Comparison of ENCODE assay signal across 8 cellular contexts in the genomic region with DNA sequence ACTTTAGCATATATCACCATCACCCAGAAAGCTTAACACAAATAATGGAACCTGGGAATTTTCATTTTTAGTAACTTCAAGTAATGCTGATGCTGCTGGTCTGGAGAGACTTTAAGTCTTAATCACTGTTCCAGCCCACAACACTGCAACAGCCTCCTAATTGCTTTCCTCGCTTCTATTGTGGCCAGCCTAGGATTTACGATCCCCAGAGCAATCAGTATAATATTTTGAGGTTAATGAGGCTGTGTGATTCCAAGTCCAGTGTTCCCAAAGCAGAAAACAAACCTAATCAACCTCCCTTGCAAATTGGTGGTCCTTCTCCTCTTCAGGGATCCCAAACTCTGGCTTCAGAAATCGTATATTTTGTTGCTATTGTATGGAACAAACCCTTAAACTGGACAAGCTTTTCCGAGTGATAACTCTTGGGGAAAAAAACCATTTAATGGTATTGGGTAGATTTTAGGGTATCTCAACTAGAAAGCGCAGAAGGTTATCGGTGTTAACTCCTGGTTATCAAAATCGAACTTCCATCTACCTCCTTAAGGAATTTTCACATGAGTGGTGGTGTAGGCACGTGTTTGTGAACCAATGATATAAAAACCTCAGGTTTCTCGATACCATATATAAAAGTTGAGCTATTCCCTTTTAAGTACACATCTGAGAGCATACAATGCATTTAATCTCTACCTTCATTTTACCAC. TPM values are rescaled to one million over a fixed set of nuclear protein-coding genes. Genes with fewer than 3 reads are reported as not detected.
A peak's percentile ranks its signal among the peaks of the same experiment; 100 is the strongest.
DNase-seq lines count a peak whose midpoint lies in the region; ATAC-seq and TF ChIP-seq lines count a peak whose summit lies in the region.

No MANE protein-coding gene starts in this region.

- intact Hi-C loops in left lung (cut with DNase I) = no loop called here

- H3K4me1 ChIP-seq in left lung (peaks cover 29 to 52% of the 10 kb centered on the region in 2 donors), tibial nerve (peaks cover 3 to 36% (median 14%) of the 10 kb centered on the region in 4 donors)

- no peak for TF ChIP-seq POLR2A in tibial nerve (IDR thresholded peaks at IDR 0.05)

- peak overlapping the region; percentile 93 for H3K27ac Mint-ChIP-seq in activated T-cell treated with anti-CD3 and anti-CD28 coated beads, Interleukin-2, amount 50 U/mL, for 72 hours
- peak overlapping the region; percentile 92 for H3K27ac Mint-ChIP-seq in activated naive CD8-positive, alpha-beta T cell

- H3K9me3 Mint-ChIP-seq in activated T-cell treated with anti-CD3 and anti-CD28 coated beads, Interleukin-2, amount 50 U/mL, for 72 hours = no peaks in the 10 kb centered on the region
- H3K9me3 Mint-ChIP-seq in activated naive CD8-positive, alpha-beta T cell (ENCODE audit: low read depth) = no peaks in the 10 kb centered on the region

- peaks cover 0 to 7% of the 10 kb centered on the region in 2 donors for H3K36me3 ChIP-seq in left lung
- H3K36me3 ChIP-seq in tibial nerve = peaks cover 0 to 13% (median 0%) of the 10 kb centered on the region in 3 donors

- no peak for TF ChIP-seq EP300 in tibial nerve (IDR thresholded peaks at IDR 0.05)

- TF ChIP-seq CTCF in left lung (IDR thresholded peaks at IDR 0.05) (no peak), tibial nerve (IDR thresholded peaks at IDR 0.05) (no peak)

- no peak for DNase-seq in activated T-cell treated with anti-CD3 and anti-CD28 coated beads, Interleukin-2, amount 50 U/mL, for 72 hours
- no peak for DNase-seq in activated T-cell treated with anti-CD3 and anti-CD28 coated beads for 4 hours
- DNase-seq in left lung = no peak
- DNase-seq in tibial nerve (ENCODE audit: low spot score in 2 of 2) = peak in 1 of 2 donors; percentile 2
- no peak for DNase-seq in activated CD8-positive, alpha-beta memory T cell treated with anti-CD3 and anti-CD28 coated beads, Interleukin-2, amount 50 U/mL, for 48 hours
- no peak for DNase-seq in NCI-H1694 treated with DMSO at 0.1 percent for 48 hours (lab: John Stamatoyannopoulos, UW)

- no peak for ATAC-seq in activated T-cell treated with anti-CD3 and anti-CD28 coated beads, Interleukin-2, amount 50 U/mL, for 72 hours (replicated peaks in 1 of 2)
- no peak for ATAC-seq in left lung
- ATAC-seq in GM18519 (IDR thresholded peaks at IDR 0.05; ENCODE audit: low FRiP score, unreplicated experiment) = no peak

- peak overlapping the region; percentile 14 to 51 for H3K4me3 ChIP-seq in left lung
- H3K4me3 ChIP-seq in tibial nerve = peak overlapping the region in 3 of 4 donors; percentile 25 to 51 (median 43)

- H3K9me3 ChIP-seq in left lung (no peaks in the 10 kb centered on the region), tibial nerve (no peaks in the 10 kb centered on the region)

- peak overlapping the region; percentile 86 to 96 for H3K4me3 Mint-ChIP-seq in activated T-cell treated with anti-CD3 and anti-CD28 coated beads, Interleukin-2, amount 50 U/mL, for 72 hours
- peak overlapping the region; percentile 88 for H3K4me3 Mint-ChIP-seq in activated naive CD8-positive, alpha-beta T cell

- H3K4me1 Mint-ChIP-seq in activated T-cell treated with anti-CD3 and anti-CD28 coated beads, Interleukin-2, amount 50 U/mL, for 72 hours (ENCODE audit: low read depth) = peaks cover 55% of the 10 kb centered on the region
- H3K4me1 Mint-ChIP-seq in activated naive CD8-positive, alpha-beta T cell (ENCODE audit: low read depth) = peaks cover 53% of the 10 kb centered on the region

- peaks cover 5 to 31% of the 10 kb centered on the region in 2 donors for H3K36me3 Mint-ChIP-seq in activated T-cell treated with anti-CD3 and anti-CD28 coated beads, Interleukin-2, amount 50 U/mL, for 72 hours (ENCODE audit: insufficient read depth in 2 of 2)
- peaks cover 7% of the 10 kb centered on the region for H3K36me3 Mint-ChIP-seq in activated naive CD8-positive, alpha-beta T cell

- 21 to 26% methylated on average over 9 of the region's 9 CpGs for WGBS in tibial nerve, 2 donors

- H3K27ac ChIP-seq in left lung (peak overlapping the region; percentile 70 to 86), tibial nerve (peak overlapping the region in 2 of 4 donors; percentile 71 to 78)

- H3K27me3 Mint-ChIP-seq in activated T-cell treated with anti-CD3 and anti-CD28 coated beads, Interleukin-2, amount 50 U/mL, for 72 hours (ENCODE audit: low read depth) = no peaks in the 10 kb centered on the region
- no peaks in the 10 kb centered on the region for H3K27me3 Mint-ChIP-seq in activated naive CD8-positive, alpha-beta T cell

- no peaks in the 10 kb centered on the region for H3K27me3 ChIP-seq in left lung
- no peaks in the 10 kb centered on the region for H3K27me3 ChIP-seq in tibial nerve

RNA-seq across cellular contexts. Expression of gene BOLA1, which starts 50.0 kb away (rescaled TPM):
- 10 to 100 TPM; 26.9 to 29.4 TPM for total RNA-seq in activated T-cell treated with anti-CD3 and anti-CD28 coated beads, Interleukin-2, amount 50 U/mL, for 72 hours
- total RNA-seq in left lung (10 to 100 TPM; 11.4 to 13.1 TPM), tibial nerve (10 to 100 TPM; 28.5 to 81.9 (median 57.8) TPM)
